27 cellular contexts compared by ENCODE assay signal in the genomic region with DNA sequence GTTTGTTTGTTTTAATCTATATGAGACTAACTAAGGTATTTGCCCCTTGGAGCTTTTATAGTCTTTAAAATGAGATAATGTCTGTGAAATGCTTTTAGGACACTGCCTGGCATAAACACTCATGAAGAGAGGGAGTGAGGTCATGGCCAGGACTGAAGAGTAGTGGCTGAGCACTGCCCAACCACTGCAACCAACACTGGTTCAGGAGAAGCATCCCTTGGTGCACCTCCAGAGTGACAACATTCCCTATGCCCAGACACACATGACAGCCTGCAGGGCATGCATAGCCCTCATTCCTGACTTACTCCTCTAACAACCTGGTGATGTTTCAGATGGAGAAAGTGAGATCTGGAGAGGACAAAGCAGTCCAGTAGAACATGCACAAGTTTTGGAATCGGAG. TPM values are rescaled to one million over a fixed set of nuclear protein-coding genes. Genes with fewer than 3 reads are reported as not detected.
A peak's percentile ranks its signal among the peaks of the same experiment; 100 is the strongest.
DNase-seq lines count a peak whose midpoint lies in the region; ATAC-seq, FAIRE-seq and TF ChIP-seq lines count a peak whose summit lies in the region.
"Had no signal": no experiment of that assay in that cellular context is flagged by ENCODE, and none has a peak within 500 bp of the region (broad histone marks: within the 10 kb centered on the region; RNA-seq: fewer than 3 reads in every experiment).

No MANE protein-coding gene starts in this region.

- no peaks in the 10 kb centered on the region for H3K79me2 ChIP-seq in trophoblast cell (ENCODE audit: control insufficient read depth, insufficient read depth, low read length, poor library complexity)
- H3K79me2 ChIP-seq: parathyroid adenoma had no signal

- peaks cover 13% of the 10 kb centered on the region for H3K27me3 Mint-ChIP-seq in activated CD8-positive, alpha-beta T cell treated with anti-CD3 and anti-CD28 coated beads for 36 hours
- H3K27me3 Mint-ChIP-seq: T-helper 17 cell had no signal

- no peaks in the 10 kb centered on the region for H3K27me3 ChIP-seq in trophoblast cell (ENCODE audit: insufficient read depth, low read length)
- H3K27me3 ChIP-seq: dorsolateral prefrontal cortex, right atrium auricular region, spleen, transverse colon had no signal

- no peak overlapping the region for H2AFZ ChIP-seq in trophoblast cell (ENCODE audit: insufficient read depth, low read length, poor library complexity)
- H2AFZ ChIP-seq: parathyroid adenoma had no signal

- no peak overlapping the region for H4K91ac ChIP-seq in trophoblast cell (ENCODE audit: low read depth, low read length)

- no peak overlapping the region for H3K4me3 Mint-ChIP-seq in activated CD8-positive, alpha-beta T cell treated with anti-CD3 and anti-CD28 coated beads for 36 hours
- H3K4me3 Mint-ChIP-seq: neural crest cell, T-helper 17 cell had no signal

- H3K23ac ChIP-seq in trophoblast cell (ENCODE audit: low read length): no peak overlapping the region

- H3K4ac ChIP-seq in trophoblast cell (ENCODE audit: low read depth, low read length): no peak overlapping the region

- no peak overlapping the region for H4K12ac ChIP-seq in trophoblast cell (ENCODE audit: low read depth, low read length)

- H3K79me1 ChIP-seq in trophoblast cell (ENCODE audit: low read length): peaks cover 4% of the 10 kb centered on the region

- H3K9ac ChIP-seq in trophoblast cell (ENCODE audit: low read length): no peak overlapping the region
- H3K9ac ChIP-seq: parathyroid adenoma had no signal

- no peaks in the 10 kb centered on the region for H3K36me3 Mint-ChIP-seq in activated CD8-positive, alpha-beta T cell treated with anti-CD3 and anti-CD28 coated beads for 36 hours (ENCODE audit: low read depth)

- no peak overlapping the region for H3K4me2 ChIP-seq in trophoblast cell (ENCODE audit: low read length)

- no peak overlapping the region for H4K8ac ChIP-seq in trophoblast cell (ENCODE audit: low read depth, low read length)

- H3K36me3 ChIP-seq in trophoblast cell (ENCODE audit: control insufficient read depth in 1 of 2, insufficient read depth in 2 of 2, low read length in 2 of 2): no peaks in the 10 kb centered on the region
- H3K36me3 ChIP-seq: spleen, transverse colon had no signal

- H2BK12ac ChIP-seq in trophoblast cell (ENCODE audit: low read length): peak overlapping the region; percentile 11

- no peaks in the 10 kb centered on the region for H3K9me3 ChIP-seq in trophoblast cell (ENCODE audit: insufficient read depth, low read depth, low read length)
- H3K9me3 ChIP-seq: Caco-2, right atrium auricular region, spleen, transverse colon had no signal

- no peak overlapping the region for H3K27ac ChIP-seq in trophoblast cell (ENCODE audit: low read depth, low read length)
- H3K27ac ChIP-seq: dorsolateral prefrontal cortex, parathyroid adenoma, right atrium auricular region, spleen, transverse colon had no signal

- H3K4me3 ChIP-seq in fibroblast of villous mesenchyme (ENCODE audit: low read depth, low read length) (no peak overlapping the region), trophoblast cell (ENCODE audit: low read depth, low read length) (no peak overlapping the region)
- H3K4me3 ChIP-seq: dorsolateral prefrontal cortex, right atrium auricular region, spleen, transverse colon had no signal

- H3K4me1 ChIP-seq in trophoblast cell (ENCODE audit: control insufficient read depth in 1 of 2, insufficient read depth in 2 of 2, low read length in 2 of 2): peaks cover 9 to 19% of the 10 kb centered on the region in 2 experiments
- H3K4me1 ChIP-seq: parathyroid adenoma, right atrium auricular region, spleen, transverse colon had no signal

- DNase-seq in EH (ENCODE audit: low read depth): peak; percentile 88
- DNase-seq in HTR-8/SVneo (ENCODE audit: insufficient read length, low spot score): no peak
- DNase-seq in fibroblast of villous mesenchyme (ENCODE audit: low read depth): peak; percentile 40
- DNase-seq in trophoblast cell: peak; percentile 34 to 72
- DNase-seq in activated CD8-positive, alpha-beta T cell treated with anti-CD3 and anti-CD28 coated beads for 36 hours: no peak
- no peak for DNase-seq in cardiac septum (ENCODE audit: low spot score)
- DNase-seq: activated CD4-positive, alpha-beta T cell treated with anti-CD3 and anti-CD28 coated beads for 4 hours; activated gamma-delta T cell; activated T-cell treated with anti-CD3 and anti-CD28 coated beads, Interleukin-2, amount 50 U/mL, for 1 hour; C1 segment of cervical spinal cord; Caco-2; cerebellar nuclear complex; DND-41; dorsolateral prefrontal cortex; KG1; NCI-H1436; NCI-H2081 treated with DMSO at 0.1 percent for 48 hours; spleen; T-helper 17 cell; transverse colon had no signal

- FAIRE-seq in HTR-8/SVneo (lab: Jason Lieb, UNC): peak; percentile 79
- FAIRE-seq: GM12891 had no signal

- intact Hi-C loops in activated CD8-positive, alpha-beta T cell treated with anti-CD3 and anti-CD28 coated beads for 36 hours (cut with micrococcal nuclease): no loop called here
- intact Hi-C loops in cardiac septum (cut with DNase I): no loop called here

- H2AK5ac ChIP-seq in trophoblast cell (ENCODE audit: low read length): no peak overlapping the region

- H2BK120ac ChIP-seq in trophoblast cell (ENCODE audit: insufficient read depth, low read length, poor library complexity): no peak overlapping the region

- H3K14ac ChIP-seq in trophoblast cell (ENCODE audit: low read length): no peak overlapping the region

- H2BK5ac ChIP-seq in trophoblast cell (ENCODE audit: low read depth, low read length, poor library complexity): no peak overlapping the region

- H3K9me3 Mint-ChIP-seq in activated CD8-positive, alpha-beta T cell treated with anti-CD3 and anti-CD28 coated beads for 36 hours: peaks cover 3% of the 10 kb centered on the region
- H3K9me3 Mint-ChIP-seq: neural crest cell had no signal

- H3K18ac ChIP-seq in trophoblast cell (ENCODE audit: low read length): no peak overlapping the region

- H3K27ac Mint-ChIP-seq in activated CD8-positive, alpha-beta T cell treated with anti-CD3 and anti-CD28 coated beads for 36 hours: no peak overlapping the region
- H3K27ac Mint-ChIP-seq: T-helper 17 cell had no signal

- CTCF ChIA-PET in activated CD8-positive, alpha-beta T cell treated with anti-CD3 and anti-CD28 coated beads for 36 hours (lab: Charles Lee): no interaction called here

- no peak for ATAC-seq in activated CD8-positive, alpha-beta T cell treated with anti-CD3 and anti-CD28 coated beads for 36 hours
- no peak for ATAC-seq in HG03097 (IDR thresholded peaks at IDR 0.05; ENCODE audit: low FRiP score, unreplicated experiment)
- ATAC-seq in activated CD4-positive, CD25-positive, alpha-beta regulatory T cell treated with anti-CD3 and anti-CD28 coated beads, Interleukin-2, amount 50 U/mL, for 24 hours: no peak
- ATAC-seq: SK-N-SH treated with all-trans-retinoic acid at 6 μM for 48 hours, T-helper 17 cell had no signal

- POLR2A ChIA-PET in activated CD8-positive, alpha-beta T cell treated with anti-CD3 and anti-CD28 coated beads for 36 hours (lab: Charles Lee): no interaction called here

- no peak for TF ChIP-seq CTCF in fibroblast of villous mesenchyme (IDR thresholded peaks at IDR 0.05; ENCODE audit: insufficient read depth, low read depth, low read length)
- no peak for TF ChIP-seq CTCF in activated CD8-positive, alpha-beta T cell treated with anti-CD3 and anti-CD28 coated beads for 36 hours (IDR thresholded peaks at IDR 0.05)

- no CpG with 5 or more reads among the region's 1 CpG for WGBS in trophoblast cell (ENCODE audit: extremely low coverage, insufficient coverage, insufficient read length)

- peaks cover 25% of the 10 kb centered on the region for H3K4me1 Mint-ChIP-seq in activated CD8-positive, alpha-beta T cell treated with anti-CD3 and anti-CD28 coated beads for 36 hours (ENCODE audit: low read depth)
- H3K4me1 Mint-ChIP-seq: neural crest cell, T-helper 17 cell had no signal

RNA-seq across cellular contexts. Expression of a gene that starts 36.1 kb away (rescaled TPM):
- total RNA-seq in fibroblast of villous mesenchyme (19.9 and 27.4 TPM in 2 replicates), cardiac septum (19.9 TPM)
- polyA plus RNA-seq in trophoblast cell (2013): 2.0 and 2.3 TPM in 2 replicates
- 1 to 10 TPM; 5.0 to 6.2 TPM for total RNA-seq in activated CD8-positive, alpha-beta T cell treated with anti-CD3 and anti-CD28 coated beads for 36 hours

Comparison
In these comparisons a context has a peak if more than half of its experiments do, and no peak if none do; other contexts are left out.
1. DNase-seq: peak in EH (single experiment), fibroblast of villous mesenchyme (single experiment) and trophoblast cell (2 of 2); none in HTR-8/SVneo (single experiment), activated CD8-positive, alpha-beta T cell treated with anti-CD3 and anti-CD28 coated beads for 36 hours (single experiment) and cardiac septum (single experiment).